ENCODE assay signal across 8 cellular contexts in genomic region chr5:50666261-50667078, GRCh38. TPM values are rescaled to one million over a fixed set of nuclear protein-coding genes. Genes with fewer than 3 reads are reported as not detected.
A peak's percentile ranks its signal among the peaks of the same experiment; 100 is the strongest.
DNase-seq lines count a peak whose midpoint lies in the region; ATAC-seq and TF ChIP-seq lines count a peak whose summit lies in the region.

A gene with protein sequence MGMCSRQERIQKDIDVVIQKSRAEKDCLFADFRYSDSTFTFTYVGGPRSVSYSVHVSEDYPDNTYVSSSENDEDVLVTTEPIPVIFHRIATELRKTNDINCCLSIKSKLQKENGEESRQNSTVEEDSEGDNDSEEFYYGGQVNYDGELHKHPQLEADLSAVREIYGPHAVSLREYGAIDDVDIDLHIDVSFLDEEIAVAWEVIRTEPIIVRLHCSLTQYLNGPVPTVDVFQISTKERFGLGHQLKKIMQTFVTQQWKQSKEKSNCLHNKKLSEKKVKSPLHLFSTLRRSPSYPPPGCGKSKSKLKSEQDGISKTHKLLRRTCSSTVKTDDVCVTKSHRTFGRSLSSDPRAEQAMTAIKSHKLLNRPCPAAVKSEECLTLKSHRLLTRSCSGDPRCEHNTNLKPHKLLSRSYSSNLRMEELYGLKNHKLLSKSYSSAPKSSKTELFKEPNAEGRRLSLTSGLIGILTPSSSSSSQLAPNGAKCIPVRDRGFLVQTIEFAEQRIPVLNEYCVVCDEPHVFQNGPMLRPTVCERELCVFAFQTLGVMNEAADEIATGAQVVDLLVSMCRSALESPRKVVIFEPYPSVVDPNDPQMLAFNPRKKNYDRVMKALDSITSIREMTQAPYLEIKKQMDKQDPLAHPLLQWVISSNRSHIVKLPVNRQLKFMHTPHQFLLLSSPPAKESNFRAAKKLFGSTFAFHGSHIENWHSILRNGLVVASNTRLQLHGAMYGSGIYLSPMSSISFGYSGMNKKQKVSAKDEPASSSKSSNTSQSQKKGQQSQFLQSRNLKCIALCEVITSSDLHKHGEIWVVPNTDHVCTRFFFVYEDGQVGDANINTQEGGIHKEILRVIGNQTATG (plus strand): TSS chr5:50666637. CDS start chr5:50667096, 459 bp downstream.

- ATAC-seq in HG03097 (IDR thresholded peaks at IDR 0.05; ENCODE audit: low FRiP score, unreplicated experiment) (peak; percentile 52), Panc1 (peak; percentile 82)

- peaks cover 18% of the 10 kb centered on the region for H3F3A ChIP-seq in neural progenitor cell (ENCODE audit: low read depth)

- intact Hi-C loops in Panc1 (cut with micrococcal nuclease; ENCODE audit: unreplicated experiment): no loop called here

- peaks cover 26% of the 10 kb centered on the region for H3K4me1 Mint-ChIP-seq in neural progenitor cell

- peaks cover 18% of the 10 kb centered on the region; the same call in 1 of the 2 replicates for H3K4me1 ChIP-seq in Panc1 (ENCODE audit: control insufficient read depth, insufficient read depth, low read length)
- H3K4me1 ChIP-seq in neural progenitor cell: peaks cover 21% of the 10 kb centered on the region
- H3K4me1 ChIP-seq in thymus (ENCODE audit: control insufficient read depth, insufficient read depth, low read length): no peaks in the 10 kb centered on the region

- no peaks in the 10 kb centered on the region for H3K9me3 ChIP-seq in Panc1 (ENCODE audit: control insufficient read depth, insufficient read depth, low read depth, low read length)
- no peaks in the 10 kb centered on the region for H3K9me3 ChIP-seq in neural progenitor cell (ENCODE audit: low read depth)
- H3K9me3 ChIP-seq in thymus (ENCODE audit: control insufficient read depth): no peaks in the 10 kb centered on the region

- peak within 1 kb of the TSS; percentile 97 for H3K27ac ChIP-seq in Panc1 (ENCODE audit: low read length)
- H3K27ac ChIP-seq in neural progenitor cell: peak within 1 kb of the TSS; percentile 76
- peak within 1 kb of the TSS; percentile 99 for H3K27ac ChIP-seq in thymus (ENCODE audit: low read depth)

- no peaks in the 10 kb centered on the region for H3K27me3 ChIP-seq in Panc1 (ENCODE audit: control insufficient read depth, insufficient read depth, low read length)
- peaks cover 7% of the 10 kb centered on the region for H3K27me3 ChIP-seq in neural progenitor cell
- no peaks in the 10 kb centered on the region for H3K27me3 ChIP-seq in thymus (ENCODE audit: control insufficient read depth, insufficient read depth)

- CTCF ChIA-PET in Panc1 (lab: Charles Lee): no interaction called here

- H3K36me3 Mint-ChIP-seq in neural progenitor cell: no peaks in the 10 kb centered on the region

- WGBS in thymus: under 1% methylated on average over 70 of the region's 70 CpGs

- H3K36me3 ChIP-seq in Panc1 (ENCODE audit: control insufficient read depth, insufficient read depth, low read length) (no peaks in the 10 kb centered on the region; the same call in 1 of the 2 replicates), neural progenitor cell (no peaks in the 10 kb centered on the region), thymus (ENCODE audit: control insufficient read depth, insufficient read depth) (no peaks in the 10 kb centered on the region)

- peaks cover 18% of the 10 kb centered on the region for H4K20me1 ChIP-seq in neural progenitor cell (ENCODE audit: low read depth)

- DNase-seq in NCI-H510A treated with DMSO at 0.1 percent for 48 hours (lab: John Stamatoyannopoulos, UW): peak; percentile 3
- DNase-seq in NCI-H510A (lab: John Stamatoyannopoulos, UW): no peak
- DNase-seq in Panc1 (ENCODE audit: low read depth, low spot score): no peak
- DNase-seq in activated effector memory CD4-positive, alpha-beta T cell treated with Interleukin-2 at 50 U/mL for 16 hours: peak; percentile 35
- peak; percentile 42 for DNase-seq in foreskin melanocyte
- DNase-seq in neural progenitor cell (ENCODE audit: low spot score): peak; percentile 86

- TF ChIP-seq CTCF in Panc1 (IDR thresholded peaks at IDR 0.05) (no peak), neural progenitor cell (IDR thresholded peaks at IDR 0.05) (no peak)

- H3K9ac ChIP-seq in neural progenitor cell: peak within 1 kb of the TSS; percentile 81

- H3K79me2 ChIP-seq in neural progenitor cell (ENCODE audit: low read depth): peaks cover 40% of the 10 kb centered on the region

- H3K27me3 Mint-ChIP-seq in neural progenitor cell (ENCODE audit: insufficient read depth, low read depth): peaks cover 5% of the 10 kb centered on the region

- H3K9me3 Mint-ChIP-seq in neural progenitor cell: no peaks in the 10 kb centered on the region

- POLR2A ChIA-PET in Panc1 (lab: Charles Lee): no interaction called here

- H3K4me3 ChIP-seq in Panc1 (ENCODE audit: low read depth in 2 of 2, low read length in 2 of 2): peak within 1 kb of the TSS; percentile 68 to 84
- peak within 1 kb of the TSS; percentile 92 for H3K4me3 ChIP-seq in neural progenitor cell
- H3K4me3 ChIP-seq in thymus (ENCODE audit: low read length): peak within 1 kb of the TSS; percentile 57

- H3K4me2 ChIP-seq in neural progenitor cell: peak within 1 kb of the TSS; percentile 92

- peak within 1 kb of the TSS; percentile 87 for H2AFZ ChIP-seq in neural progenitor cell (replicated peaks)

- in situ Hi-C loops in Panc1 (cut with HindIII; ENCODE audit: low pct_unique_long_range_greater_than_20kb, low sequenced_read_pairs): no loop called here

- peak within 1 kb of the TSS; percentile 87 for H3K27ac Mint-ChIP-seq in neural progenitor cell

- TSS peak; percentile 87 for BruUV-seq in Panc1 (replicated peaks; lab: Mats Ljungman, UMichigan)

- H3K4me3 Mint-ChIP-seq in neural progenitor cell: peak within 1 kb of the TSS; percentile 100

RNA-seq across cellular contexts. Expression of the gene that starts here (rescaled TPM):
- 20.2 TPM for total RNA-seq in Panc1 (2021; ENCODE audit: unreplicated experiment)
- 16.5 TPM for polyA plus RNA-seq in Panc1 (2012; ENCODE audit: insufficient read length)
- total RNA-seq in neural progenitor cell (ENCODE audit: low replicate concordance): 32.2 and 38.9 TPM in 2 replicates
- 29.0 TPM for polyA plus RNA-seq in thymus

Comparison
In these comparisons a context has a peak if more than half of its experiments do, and no peak if none do; other contexts are left out.
1. DNase-seq: peak in NCI-H510A treated with DMSO at 0.1 percent for 48 hours (single experiment), activated effector memory CD4-positive, alpha-beta T cell treated with Interleukin-2 at 50 U/mL for 16 hours (single experiment), foreskin melanocyte (single experiment) and neural progenitor cell (single experiment); none in NCI-H510A (single experiment) and Panc1 (single experiment).
2. Peak in every context shown above with its lines, with median percentiles within 50 percentile points of each other: H3K27ac ChIP-seq and H3K4me3 ChIP-seq.